In genomic region chr12:91065377-91065776, GRCh38 we compare ENCODE assay signal across 12 cellular contexts. TPM values are rescaled to one million over a fixed set of nuclear protein-coding genes. Genes with fewer than 3 reads are reported as not detected.
"Had no signal": no experiment of that assay in that cellular context is flagged by ENCODE, and none has a peak within 500 bp of the region (broad histone marks: within the 10 kb centered on the region; RNA-seq: fewer than 3 reads in every experiment).

No MANE protein-coding gene starts in this region.

- H3K36me3 ChIP-seq: HAP-1 had no signal

- H2AFZ ChIP-seq: GM23248 had no signal

- H3K27ac ChIP-seq: GM23248, KMS-11 had no signal

- H3K9ac ChIP-seq: GM23248, KMS-11 had no signal

- H3K4me2 ChIP-seq: KMS-11 had no signal

- DNase-seq: GM23248, GOT3, H7, HFFc6, KBM-7 had no signal

- H3K9me3 ChIP-seq: HAP-1 had no signal

- FAIRE-seq: HTR-8/SVneo had no signal

- H3K4me3 ChIP-seq: GM23248, HAP-1 had no signal

- ATAC-seq: HCT116 had no signal

- H3K4me1 ChIP-seq: HAP-1 had no signal

RNA-seq across cellular contexts. Expression of gene KERA, which starts 7.6 kb away (rescaled TPM):
- total RNA-seq: GM23248, H4, H7, HFFc6, HT-29 had no signal
- polyA plus RNA-seq: GM23248, IgD-negative memory B cell had no signal

RNA-seq across cellular contexts. Expression of gene LUM, which starts 45.9 kb away (rescaled TPM):
- total RNA-seq: H7 had no signal
- polyA plus RNA-seq: IgD-negative memory B cell had no signal
